In the genomic region with DNA sequence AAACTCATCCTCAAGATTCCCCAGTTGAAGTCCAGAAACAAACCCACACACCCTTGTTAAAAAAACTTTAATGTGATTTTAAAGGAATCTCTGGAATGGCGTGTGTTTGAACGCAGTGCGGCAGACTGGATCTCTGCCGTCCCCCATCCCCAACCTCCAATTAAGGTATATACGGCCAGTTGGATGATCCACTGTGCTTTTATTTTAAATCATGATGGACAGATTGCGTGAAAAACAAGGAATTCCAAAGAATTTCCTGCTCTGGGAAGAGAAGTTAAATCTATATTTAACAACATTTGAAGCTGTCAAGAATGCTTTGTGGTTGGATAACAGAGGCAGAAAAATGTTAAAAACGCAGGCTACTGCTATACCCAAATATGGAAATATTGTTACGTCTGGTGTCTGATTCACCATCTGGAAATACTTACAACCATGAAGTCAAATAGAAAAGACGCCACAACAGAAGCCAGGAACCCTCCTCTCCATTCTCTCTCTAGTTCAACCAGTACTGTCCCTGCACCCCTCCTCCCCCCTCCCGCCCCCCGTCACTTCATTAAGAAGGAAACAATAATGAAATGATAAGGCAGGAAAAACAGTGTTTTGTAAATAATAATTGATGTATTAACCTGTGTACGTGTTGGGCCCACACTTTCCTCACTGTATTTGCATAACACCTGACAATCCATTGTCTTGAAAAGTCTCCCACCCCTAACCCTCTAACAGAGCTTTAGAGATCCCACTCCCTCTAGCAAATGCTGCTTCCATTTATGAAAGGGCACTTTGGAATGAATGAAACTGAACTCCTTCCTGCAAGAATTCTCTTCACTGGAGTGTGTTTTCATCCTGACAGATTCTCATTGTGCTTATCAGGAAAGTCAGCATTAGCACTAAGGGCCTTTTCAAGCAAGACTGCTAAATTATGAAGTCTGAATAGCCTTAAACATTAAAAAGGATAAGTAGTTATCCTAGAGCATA, we compare ENCODE assay signal across 10 cellular contexts. TPM values are rescaled to one million over a fixed set of nuclear protein-coding genes. Genes with fewer than 3 reads are reported as not detected.
DNase-seq lines count a peak whose midpoint lies in the region; ATAC-seq and TF ChIP-seq lines count a peak whose summit lies in the region.
"Had no signal": no experiment of that assay in that cellular context is flagged by ENCODE, and none has a peak within 500 bp of the region (broad histone marks: within the 10 kb centered on the region; RNA-seq: fewer than 3 reads in every experiment).

No MANE protein-coding gene starts in this region.

- H3K27me3 ChIP-seq in CD8-positive, alpha-beta T cell (ENCODE audit: insufficient read depth, low read length): peaks cover 22% of the 10 kb centered on the region
- H3K27me3 ChIP-seq in MM.1S (replicated peaks; ENCODE audit: insufficient read depth, low read length): peaks cover 33% of the 10 kb centered on the region

- H3K79me2 ChIP-seq in MM.1S (ENCODE audit: low read length): no peaks in the 10 kb centered on the region

- no peaks in the 10 kb centered on the region for H3K9me3 ChIP-seq in CD8-positive, alpha-beta T cell (ENCODE audit: low read length)
- H3K9me3 ChIP-seq in MM.1S (replicated peaks; ENCODE audit: insufficient read depth, low read length): no peaks in the 10 kb centered on the region

- H3K27ac ChIP-seq in CD8-positive, alpha-beta T cell (ENCODE audit: low read depth, low read length): no peak overlapping the region
- H3K27ac ChIP-seq in MM.1S (ENCODE audit: low read length): no peak overlapping the region

- H3K36me3 ChIP-seq in CD8-positive, alpha-beta T cell (ENCODE audit: insufficient read depth, low read length): no peaks in the 10 kb centered on the region
- H3K36me3 ChIP-seq in MM.1S (replicated peaks; ENCODE audit: insufficient read depth, low read length): no peaks in the 10 kb centered on the region

- no peak for TF ChIP-seq CTCF in endothelial cell (IDR thresholded peaks at IDR 0.05; ENCODE audit: unreplicated experiment)
- TF ChIP-seq CTCF in nephron (IDR thresholded peaks at IDR 0.05; ENCODE audit: unreplicated experiment in 3 of 3): no peak
- no peak for TF ChIP-seq CTCF in CD8-positive, alpha-beta T cell (IDR thresholded peaks at IDR 0.05)
- no peak for TF ChIP-seq CTCF in MM.1S (IDR thresholded peaks at IDR 0.05; ENCODE audit: low read length)

- intact Hi-C loops in CD8-positive, alpha-beta T cell (cut with DNase I, micrococcal nuclease): no loop called here

- no peaks in the 10 kb centered on the region; the same call in 1 of the 2 replicates for H3F3A ChIP-seq in MM.1S (ENCODE audit: insufficient read depth, low read length)

- no peak for ATAC-seq in CD8-positive, alpha-beta T cell

- H3K36me3 Mint-ChIP-seq in endothelial cell (ENCODE audit: low read depth, unreplicated experiment): peaks cover 21% of the 10 kb centered on the region
- H3K36me3 Mint-ChIP-seq in nephron (ENCODE audit: low read depth): peaks cover 13% of the 10 kb centered on the region
- H3K36me3 Mint-ChIP-seq in CD8-positive, alpha-beta T cell: no peaks in the 10 kb centered on the region

- no peak overlapping the region for H3K4me2 ChIP-seq in MM.1S (ENCODE audit: low read depth, low read length)

- peak overlapping the region; percentile 79 for H3K4me3 Mint-ChIP-seq in endothelial cell (ENCODE audit: unreplicated experiment)
- peak overlapping the region; percentile 88 to 93 (median 93) for H3K4me3 Mint-ChIP-seq in nephron
- no peak overlapping the region for H3K4me3 Mint-ChIP-seq in CD8-positive, alpha-beta T cell

- no peaks in the 10 kb centered on the region for H3K9me2 ChIP-seq in MM.1S (replicated peaks; ENCODE audit: insufficient read depth, low read length)

- no peak overlapping the region for H3K9ac ChIP-seq in MM.1S (ENCODE audit: low read length)

- H2AFZ ChIP-seq in MM.1S (ENCODE audit: low read length): no peak overlapping the region

- no peaks in the 10 kb centered on the region for H4K20me1 ChIP-seq in MM.1S (ENCODE audit: insufficient read depth, low read length)

- POLR2A ChIA-PET in CD8-positive, alpha-beta T cell (lab: Charles Lee): no interaction called here

- H3K4me3 ChIP-seq in CD8-positive, alpha-beta T cell (ENCODE audit: low read depth, low read length): no peak overlapping the region
- no peak overlapping the region for H3K4me3 ChIP-seq in MM.1S (ENCODE audit: low read length)

- CTCF ChIA-PET in CD8-positive, alpha-beta T cell (lab: Charles Lee): no interaction called here

- peaks cover 46% of the 10 kb centered on the region for H3K4me1 Mint-ChIP-seq in endothelial cell (ENCODE audit: unreplicated experiment)
- H3K4me1 Mint-ChIP-seq in nephron: peaks cover 55% of the 10 kb centered on the region
- H3K4me1 Mint-ChIP-seq in CD8-positive, alpha-beta T cell (ENCODE audit: low read depth): peaks cover 29% of the 10 kb centered on the region

- no peaks in the 10 kb centered on the region for H3K9me3 Mint-ChIP-seq in endothelial cell (ENCODE audit: unreplicated experiment)
- no peaks in the 10 kb centered on the region for H3K9me3 Mint-ChIP-seq in nephron
- H3K9me3 Mint-ChIP-seq in CD8-positive, alpha-beta T cell: no peaks in the 10 kb centered on the region
- H3K9me3 Mint-ChIP-seq: activated CD4-positive, alpha-beta T cell treated with anti-CD3 and anti-CD28 coated beads, Interleukin-2, amount 10 ng/mL, durations not matched to agents 7 days and 5 days had no signal

- no peak overlapping the region for H3K27ac Mint-ChIP-seq in endothelial cell (ENCODE audit: unreplicated experiment)
- H3K27ac Mint-ChIP-seq in nephron: peak overlapping the region; percentile 82 to 98 (median 90)
- no peak overlapping the region for H3K27ac Mint-ChIP-seq in CD8-positive, alpha-beta T cell
- H3K27ac Mint-ChIP-seq: activated CD4-positive, alpha-beta T cell treated with anti-CD3 and anti-CD28 coated beads, Interleukin-2, amount 10 ng/mL, durations not matched to agents 7 days and 5 days had no signal

- peaks cover 51% of the 10 kb centered on the region for H3K27me3 Mint-ChIP-seq in endothelial cell (ENCODE audit: unreplicated experiment)
- peaks cover 31% of the 10 kb centered on the region for H3K27me3 Mint-ChIP-seq in nephron (ENCODE audit: low read depth)
- H3K27me3 Mint-ChIP-seq in CD8-positive, alpha-beta T cell (ENCODE audit: low read depth): peaks cover 75% of the 10 kb centered on the region

- peak; percentile 75 for DNase-seq in AG08396 (ENCODE audit: low spot score)
- peak; percentile 33 for DNase-seq in NCI-H1048 (lab: John Stamatoyannopoulos, UW)
- DNase-seq in endothelial cell (ENCODE audit: low spot score): no peak
- no peak for DNase-seq in CD8-positive, alpha-beta T cell
- no peak for DNase-seq in SIG-M5 treated with dmso at 0.1 percent for 504 hours (lab: John Stamatoyannopoulos, UW; ENCODE audit: unreplicated experiment)
- DNase-seq in activated CD4-positive, alpha-beta T cell treated with anti-CD3 and anti-CD28 coated beads for 4 hours: no peak
- DNase-seq in MM.1S: no peak
- DNase-seq: activated CD4-positive, alpha-beta T cell treated with anti-CD3 and anti-CD28 coated beads, Interleukin-2, amount 10 ng/mL, durations not matched to agents 7 days and 5 days; KBM-7 had no signal

- H3K4me1 ChIP-seq in CD8-positive, alpha-beta T cell (ENCODE audit: insufficient read depth, low read length): peaks cover 18% of the 10 kb centered on the region
- no peaks in the 10 kb centered on the region for H3K4me1 ChIP-seq in MM.1S (ENCODE audit: low read length)

RNA-seq across cellular contexts. Expression of gene CCN1, which starts 2.0 kb away (rescaled TPM):
- total RNA-seq in endothelial cell (ENCODE audit: unreplicated experiment): 21.0 TPM
- not detected for total RNA-seq in CD8-positive, alpha-beta T cell
- total RNA-seq: activated CD4-positive, alpha-beta T cell treated with anti-CD3 and anti-CD28 coated beads, Interleukin-2, amount 10 ng/mL, durations not matched to agents 7 days and 5 days had no signal

Comparison
In these comparisons a context has a peak if more than half of its experiments do, and no peak if none do; other contexts are left out.
1. DNase-seq: peak in AG08396 (single experiment) and NCI-H1048 (single experiment); none in endothelial cell (single experiment), CD8-positive, alpha-beta T cell (0 of 7), SIG-M5 treated with dmso at 0.1 percent for 504 hours (single experiment), activated CD4-positive, alpha-beta T cell treated with anti-CD3 and anti-CD28 coated beads for 4 hours (0 of 2) and MM.1S (single experiment).
2. H3K27ac Mint-ChIP-seq: peak in nephron (3 of 3); none in endothelial cell (single experiment) and CD8-positive, alpha-beta T cell (single experiment).
3. RNA of gene CCN1, which starts 2.0 kb away (total RNA-seq): 21.0 TPM in endothelial cell (single experiment); not detected in CD8-positive, alpha-beta T cell; every median in the first group is over 10 times any median in the second.